In genomic region chr2:206784559-206785353, GRCh38 we compare ENCODE assay signal across 12 cellular contexts. TPM values are rescaled to one million over a fixed set of nuclear protein-coding genes. Genes with fewer than 3 reads are reported as not detected.
"Had no signal": no experiment of that assay in that cellular context is flagged by ENCODE, and none has a peak within 500 bp of the region (broad histone marks: within the 10 kb centered on the region; RNA-seq: fewer than 3 reads in every experiment).

No MANE protein-coding gene starts in this region.

- H3K9ac ChIP-seq: parathyroid adenoma had no signal

- DNase-seq: cortex of kidney; effector CD8-positive, alpha-beta T cell; foreskin keratinocyte; immature natural killer cell; mesendoderm; natural killer cell; stimulated activated naive B cell treated with anti-CD40 and anti-IgM and Interleukin-4, amounts not matched to agents 10 μg/mL and 1 μg/mL and 100 μg/mL, for 72 hours; T-helper 9 cell; trophoblast cell had no signal

- H3K27me3 ChIP-seq: foreskin keratinocyte, neutrophil, SJSA1 had no signal

- ATAC-seq: natural killer cell; stimulated activated naive B cell treated with anti-CD40 and anti-IgM and Interleukin-4, amounts not matched to agents 10 μg/mL and 1 μg/mL and 100 μg/mL, for 72 hours had no signal

- H3K4me3 ChIP-seq: SJSA1 had no signal

- H3K9me3 ChIP-seq: neutrophil, SJSA1 had no signal

- H3K27me3 Mint-ChIP-seq: stimulated activated naive B cell treated with anti-CD40 and anti-IgM and Interleukin-4, amounts not matched to agents 10 μg/mL and 1 μg/mL and 100 μg/mL, for 72 hours had no signal

- H2AFZ ChIP-seq: parathyroid adenoma had no signal

- H3K4me3 Mint-ChIP-seq: immature natural killer cell; natural killer cell; stimulated activated naive B cell treated with anti-CD40 and anti-IgM and Interleukin-4, amounts not matched to agents 10 μg/mL and 1 μg/mL and 100 μg/mL, for 72 hours had no signal

- H3K27ac Mint-ChIP-seq: stimulated activated naive B cell treated with anti-CD40 and anti-IgM and Interleukin-4, amounts not matched to agents 10 μg/mL and 1 μg/mL and 100 μg/mL, for 72 hours had no signal

- H3K27ac ChIP-seq: foreskin keratinocyte, neutrophil, parathyroid adenoma, SJSA1 had no signal

- H3K4me1 ChIP-seq: foreskin keratinocyte, parathyroid adenoma, SJSA1 had no signal

RNA-seq across cellular contexts. Expression of gene MDH1B, which starts 19.6 kb away (rescaled TPM):
- total RNA-seq: natural killer cell had no signal
- polyA plus RNA-seq: immature natural killer cell had no signal
